21 cellular contexts compared by ENCODE assay signal in the genomic region with DNA sequence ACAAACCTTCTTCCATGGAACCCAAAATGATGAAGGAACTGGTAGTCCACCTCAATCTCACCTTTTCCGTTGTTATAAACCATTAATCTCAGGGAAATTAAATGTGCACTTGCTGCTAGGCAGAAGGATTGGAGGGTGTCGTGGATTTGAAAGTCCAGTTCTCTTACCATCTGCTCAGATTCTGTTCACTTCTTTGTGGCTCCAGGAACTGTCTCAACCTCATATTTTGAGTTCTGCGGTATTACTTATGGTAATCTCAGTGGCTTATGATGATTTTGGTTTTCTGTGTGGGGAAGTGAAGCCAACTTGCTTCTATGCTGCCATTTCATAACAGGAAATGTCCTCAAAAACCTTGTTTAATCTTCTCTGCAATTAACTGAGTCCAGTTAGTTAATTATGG.
DNase-seq lines count a peak whose midpoint lies in the region; ATAC-seq and TF ChIP-seq lines count a peak whose summit lies in the region.
"Had no signal": no experiment of that assay in that cellular context is flagged by ENCODE, and none has a peak within 500 bp of the region (broad histone marks: within the 10 kb centered on the region; RNA-seq: fewer than 3 reads in every experiment).

No MANE protein-coding gene starts in this region.

- no peaks in the 10 kb centered on the region for H3K4me1 Mint-ChIP-seq in naive thymus-derived CD8-positive, alpha-beta T cell
- H3K4me1 Mint-ChIP-seq: CD4-positive, CD25-positive, alpha-beta regulatory T cell; CD8-positive, alpha-beta memory T cell had no signal

- no peak for ATAC-seq in naive thymus-derived CD8-positive, alpha-beta T cell
- ATAC-seq in HG03045 (IDR thresholded peaks at IDR 0.05; ENCODE audit: unreplicated experiment) = no peak
- ATAC-seq: HCT116 had no signal

- no peak overlapping the region; the same call in 1 of the 2 replicates for H2AFZ ChIP-seq in OCI-LY3 (ENCODE audit: low read depth, low read length)
- H2AFZ ChIP-seq: GM23248 had no signal

- no peaks in the 10 kb centered on the region for H4K20me1 ChIP-seq in OCI-LY3 (ENCODE audit: insufficient read depth, low read length)

- 0 out of 2 replicates have a peak, but pooled peaks cover 5% of the 10 kb centered on the region for H3K27me3 ChIP-seq in OCI-LY3 (ENCODE audit: low read depth, low read length)
- H3K27me3 ChIP-seq: BE2C had no signal

- peaks cover 0 to 26% (median 10%) of the 10 kb centered on the region in 9 donors for H3K9me3 Mint-ChIP-seq in naive thymus-derived CD8-positive, alpha-beta T cell

- peak overlapping the region; percentile 81 for H3K27ac ChIP-seq in OCI-LY3 (ENCODE audit: low read length)
- H3K27ac ChIP-seq: GM23248 had no signal

- peak overlapping the region; percentile 53 for H3K4me3 ChIP-seq in OCI-LY3 (ENCODE audit: low read length)
- H3K4me3 ChIP-seq: GM23248 had no signal

- peaks cover 0 to 3% (median 0%) of the 10 kb centered on the region in 5 donors for H3K27me3 Mint-ChIP-seq in naive thymus-derived CD8-positive, alpha-beta T cell
- H3K27me3 Mint-ChIP-seq: CD4-positive, CD25-positive, alpha-beta regulatory T cell had no signal

- POLR2A ChIA-PET in naive thymus-derived CD8-positive, alpha-beta T cell (lab: Charles Lee) = no interaction called here

- H3K79me2 ChIP-seq in OCI-LY3 (ENCODE audit: low read length) = no peaks in the 10 kb centered on the region

- no peak overlapping the region for H3K27ac Mint-ChIP-seq in naive thymus-derived CD8-positive, alpha-beta T cell
- H3K27ac Mint-ChIP-seq: CD4-positive, CD25-positive, alpha-beta regulatory T cell; CD8-positive, alpha-beta memory T cell; HFFc6 had no signal

- DNase-seq in MV-4-11 (lab: John Stamatoyannopoulos, UW) (peak; percentile 79), NOMO-1 treated with DMSO at 0.1 percent for 48 hours (lab: John Stamatoyannopoulos, UW; ENCODE audit: unreplicated experiment) (peak; percentile 90), GM03348 (ENCODE audit: low spot score) (no peak), NCI-H1436 (lab: John Stamatoyannopoulos, UW) (no peak)
- no peak for DNase-seq in naive thymus-derived CD8-positive, alpha-beta T cell
- DNase-seq: ACHN; BE2C; C1 segment of cervical spinal cord; CD4-positive, CD25-positive, alpha-beta regulatory T cell; CD8-positive, alpha-beta memory T cell; COR-L47; DMS 273 treated with DMSO at 0.1 percent for 48 hours; DMS53; DND-41; EL; GM23248; H7; HFFc6 had no signal

- H3K9ac ChIP-seq in OCI-LY3 (ENCODE audit: low read length) = peak overlapping the region; percentile 35; the same call in 1 of the 2 replicates
- H3K9ac ChIP-seq: GM23248 had no signal

- H3K9me3 ChIP-seq in OCI-LY3 (ENCODE audit: insufficient read depth, low read length) = peaks cover 4% of the 10 kb centered on the region; the same call in 1 of the 2 replicates
- H3K9me3 ChIP-seq: BE2C had no signal

- H3K4me1 ChIP-seq in OCI-LY3 (ENCODE audit: low read length) = peaks cover 25% of the 10 kb centered on the region
- H3K4me1 ChIP-seq: BE2C had no signal

- H3K36me3 ChIP-seq in OCI-LY3 (replicated peaks; ENCODE audit: low read depth, low read length) = peaks cover 5% of the 10 kb centered on the region
- H3K36me3 ChIP-seq: BE2C had no signal

- H3K4me2 ChIP-seq in OCI-LY3 (ENCODE audit: low read length) = peak overlapping the region; percentile 58

- no peaks in the 10 kb centered on the region for H3K36me3 Mint-ChIP-seq in naive thymus-derived CD8-positive, alpha-beta T cell
- H3K36me3 Mint-ChIP-seq: CD4-positive, CD25-positive, alpha-beta regulatory T cell; CD8-positive, alpha-beta memory T cell had no signal

- no peak overlapping the region for H3K4me3 Mint-ChIP-seq in naive thymus-derived CD8-positive, alpha-beta T cell
- H3K4me3 Mint-ChIP-seq: CD4-positive, CD25-positive, alpha-beta regulatory T cell; CD8-positive, alpha-beta memory T cell; HFFc6 had no signal

- TF ChIP-seq CTCF in OCI-LY3 (IDR thresholded peaks at IDR 0.05; ENCODE audit: low read depth, low read length) = no peak

Comparison
In these comparisons a context has a peak if more than half of its experiments do, and no peak if none do; other contexts are left out.
1. DNase-seq: peak in MV-4-11 (single experiment) and NOMO-1 treated with DMSO at 0.1 percent for 48 hours (single experiment); none in naive thymus-derived CD8-positive, alpha-beta T cell (0 of 10), GM03348 (single experiment) and NCI-H1436 (single experiment).